Comparison of ENCODE assay signal across 1 cellular context in the genomic region with DNA sequence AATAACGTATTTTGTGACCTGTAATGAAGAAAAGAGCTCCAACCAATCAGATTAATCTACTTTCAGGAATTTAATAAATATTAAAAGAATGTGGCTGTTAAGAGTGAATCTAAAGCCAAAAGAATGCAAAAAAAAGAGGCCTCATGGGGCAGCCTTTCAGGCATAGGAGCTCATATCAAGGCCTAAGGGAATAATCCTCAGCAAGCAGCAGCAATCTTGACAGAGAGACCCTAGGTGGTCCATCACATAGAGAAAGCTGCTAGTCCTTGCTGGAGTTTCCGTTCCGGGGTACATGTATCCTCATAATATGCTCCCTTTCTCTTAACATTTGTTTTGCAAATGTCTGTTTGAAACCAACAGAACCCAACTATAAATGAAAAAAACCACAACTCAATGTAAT.
TF ChIP-seq lines count a peak whose summit lies in the region.

No MANE protein-coding gene starts in this region.

TF ChIP-seq in GM23338, 12 proteins besides CTCF, POLR2A, EP300 and RAD21 (continued from another document):
- TF ChIP-seq, protein P1, sequence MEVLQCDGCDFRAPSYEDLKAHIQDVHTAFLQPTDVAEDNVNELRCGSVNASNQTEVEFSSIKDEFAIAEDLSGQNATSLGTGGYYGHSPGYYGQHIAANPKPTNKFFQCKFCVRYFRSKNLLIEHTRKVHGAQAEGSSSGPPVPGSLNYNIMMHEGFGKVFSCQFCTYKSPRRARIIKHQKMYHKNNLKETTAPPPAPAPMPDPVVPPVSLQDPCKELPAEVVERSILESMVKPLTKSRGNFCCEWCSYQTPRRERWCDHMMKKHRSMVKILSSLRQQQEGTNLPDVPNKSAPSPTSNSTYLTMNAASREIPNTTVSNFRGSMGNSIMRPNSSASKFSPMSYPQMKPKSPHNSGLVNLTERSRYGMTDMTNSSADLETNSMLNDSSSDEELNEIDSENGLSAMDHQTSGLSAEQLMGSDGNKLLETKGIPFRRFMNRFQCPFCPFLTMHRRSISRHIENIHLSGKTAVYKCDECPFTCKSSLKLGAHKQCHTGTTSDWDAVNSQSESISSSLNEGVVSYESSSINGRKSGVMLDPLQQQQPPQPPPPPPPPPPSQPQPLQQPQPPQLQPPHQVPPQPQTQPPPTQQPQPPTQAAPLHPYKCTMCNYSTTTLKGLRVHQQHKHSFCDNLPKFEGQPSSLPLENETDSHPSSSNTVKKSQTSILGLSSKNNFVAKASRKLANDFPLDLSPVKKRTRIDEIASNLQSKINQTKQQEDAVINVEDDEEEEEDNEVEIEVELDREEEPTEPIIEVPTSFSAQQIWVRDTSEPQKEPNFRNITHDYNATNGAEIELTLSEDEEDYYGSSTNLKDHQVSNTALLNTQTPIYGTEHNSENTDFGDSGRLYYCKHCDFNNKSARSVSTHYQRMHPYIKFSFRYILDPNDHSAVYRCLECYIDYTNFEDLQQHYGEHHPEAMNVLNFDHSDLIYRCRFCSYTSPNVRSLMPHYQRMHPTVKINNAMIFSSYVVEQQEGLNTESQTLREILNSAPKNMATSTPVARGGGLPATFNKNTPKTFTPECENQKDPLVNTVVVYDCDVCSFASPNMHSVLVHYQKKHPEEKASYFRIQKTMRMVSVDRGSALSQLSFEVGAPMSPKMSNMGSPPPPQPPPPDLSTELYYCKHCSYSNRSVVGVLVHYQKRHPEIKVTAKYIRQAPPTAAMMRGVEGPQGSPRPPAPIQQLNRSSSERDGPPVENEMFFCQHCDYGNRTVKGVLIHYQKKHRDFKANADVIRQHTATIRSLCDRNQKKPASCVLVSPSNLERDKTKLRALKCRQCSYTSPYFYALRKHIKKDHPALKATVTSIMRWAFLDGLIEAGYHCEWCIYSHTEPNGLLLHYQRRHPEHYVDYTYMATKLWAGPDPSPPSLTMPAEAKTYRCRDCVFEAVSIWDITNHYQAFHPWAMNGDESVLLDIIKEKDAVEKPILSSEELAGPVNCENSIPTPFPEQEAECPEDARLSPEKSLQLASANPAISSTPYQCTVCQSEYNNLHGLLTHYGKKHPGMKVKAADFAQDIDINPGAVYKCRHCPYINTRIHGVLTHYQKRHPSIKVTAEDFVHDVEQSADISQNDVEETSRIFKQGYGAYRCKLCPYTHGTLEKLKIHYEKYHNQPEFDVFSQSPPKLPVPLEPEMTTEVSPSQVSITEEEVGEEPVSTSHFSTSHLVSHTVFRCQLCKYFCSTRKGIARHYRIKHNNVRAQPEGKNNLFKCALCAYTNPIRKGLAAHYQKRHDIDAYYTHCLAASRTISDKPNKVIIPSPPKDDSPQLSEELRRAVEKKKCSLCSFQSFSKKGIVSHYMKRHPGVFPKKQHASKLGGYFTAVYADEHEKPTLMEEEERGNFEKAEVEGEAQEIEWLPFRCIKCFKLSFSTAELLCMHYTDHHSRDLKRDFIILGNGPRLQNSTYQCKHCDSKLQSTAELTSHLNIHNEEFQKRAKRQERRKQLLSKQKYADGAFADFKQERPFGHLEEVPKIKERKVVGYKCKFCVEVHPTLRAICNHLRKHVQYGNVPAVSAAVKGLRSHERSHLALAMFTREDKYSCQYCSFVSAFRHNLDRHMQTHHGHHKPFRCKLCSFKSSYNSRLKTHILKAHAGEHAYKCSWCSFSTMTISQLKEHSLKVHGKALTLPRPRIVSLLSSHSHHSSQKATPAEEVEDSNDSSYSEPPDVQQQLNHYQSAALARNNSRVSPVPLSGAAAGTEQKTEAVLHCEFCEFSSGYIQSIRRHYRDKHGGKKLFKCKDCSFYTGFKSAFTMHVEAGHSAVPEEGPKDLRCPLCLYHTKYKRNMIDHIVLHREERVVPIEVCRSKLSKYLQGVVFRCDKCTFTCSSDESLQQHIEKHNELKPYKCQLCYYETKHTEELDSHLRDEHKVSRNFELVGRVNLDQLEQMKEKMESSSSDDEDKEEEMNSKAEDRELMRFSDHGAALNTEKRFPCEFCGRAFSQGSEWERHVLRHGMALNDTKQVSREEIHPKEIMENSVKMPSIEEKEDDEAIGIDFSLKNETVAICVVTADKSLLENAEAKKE (CRISPR knock-in tag; IDR thresholded peaks at IDR 0.05) = no peak
- no peak for TF ChIP-seq STAT1 (IDR thresholded peaks at IDR 0.05; ENCODE audit: unreplicated experiment)
- no peak for TF ChIP-seq NANOG (IDR thresholded peaks at IDR 0.05; ENCODE audit: borderline replicate concordance)
- no peak for TF ChIP-seq ZNF331 (CRISPR knock-in tag; IDR thresholded peaks at IDR 0.05; ENCODE audit: low read depth)
- no peak for TF ChIP-seq EZH2 (IDR thresholded peaks at IDR 0.05; ENCODE audit: low read depth, unreplicated experiment)
- TF ChIP-seq CREB1 (CRISPR knock-in tag; IDR thresholded peaks at IDR 0.05; ENCODE audit: low read depth) = no peak
